In genomic region chrX:9467751-9468150, GRCh38 we compare ENCODE assay signal across 15 cellular contexts. TPM values are rescaled to one million over a fixed set of nuclear protein-coding genes. Genes with fewer than 3 reads are reported as not detected.
DNase-seq lines count a peak whose midpoint lies in the region; ATAC-seq and TF ChIP-seq lines count a peak whose summit lies in the region.
"Had no signal": no experiment of that assay in that cellular context is flagged by ENCODE, and none has a peak within 500 bp of the region (broad histone marks: within the 10 kb centered on the region; RNA-seq: fewer than 3 reads in every experiment).

No MANE protein-coding gene starts in this region.

- peaks cover 33% of the 10 kb centered on the region for H3K36me3 Mint-ChIP-seq in activated T-cell treated with anti-CD3 and anti-CD28 coated beads, Interleukin-2, amount 50 U/mL, for 24 hours (ENCODE audit: low read depth)
- H3K36me3 Mint-ChIP-seq in activated T-helper 2 cell treated with anti-CD3 and anti-CD28 coated beads, Interferon-gamma antibody, Interleukin-2, Interleukin-4, amounts not matched to agents 10 μg/mL and 5 μg/mL and 100 μg/mL, durations not matched to agents 14 hours and 24 hours and 36 hours (ENCODE audit: low read depth) = peaks cover 41% of the 10 kb centered on the region

- peaks cover 12% of the 10 kb centered on the region for H3K4me1 ChIP-seq in hepatocyte (ENCODE audit: insufficient read depth)

- H3K27me3 Mint-ChIP-seq in activated T-cell treated with anti-CD3 and anti-CD28 coated beads, Interleukin-2, amount 50 U/mL, for 24 hours = peaks cover 48% of the 10 kb centered on the region
- no peaks in the 10 kb centered on the region for H3K27me3 Mint-ChIP-seq in activated T-helper 2 cell treated with anti-CD3 and anti-CD28 coated beads, Interferon-gamma antibody, Interleukin-2, Interleukin-4, amounts not matched to agents 10 μg/mL and 5 μg/mL and 100 μg/mL, durations not matched to agents 14 hours and 24 hours and 36 hours (ENCODE audit: low read depth)
- H3K27me3 Mint-ChIP-seq in stimulated activated naive CD8-positive, alpha-beta T cell treated with anti-CD3 and anti-CD28 coated beads, Interleukin-15, amount 100 ng/mL, for 72 hours = no peaks in the 10 kb centered on the region

- no peaks in the 10 kb centered on the region for H3K36me3 ChIP-seq in hepatocyte (replicated peaks; ENCODE audit: insufficient read depth, low read depth)
- H3K36me3 ChIP-seq: cardiac muscle cell, upper lobe of right lung had no signal

- no peak overlapping the region for H3K27ac ChIP-seq in hepatocyte
- H3K27ac ChIP-seq: cardiac muscle cell, upper lobe of right lung had no signal

- 62% methylated on average over 11 of the region's 11 CpGs for WGBS in hepatocyte (ENCODE audit: low lambda C conversion rate, missing lambda C conversion rate)

- no peaks in the 10 kb centered on the region for H3K9me3 ChIP-seq in hepatocyte (ENCODE audit: low read depth)
- H3K9me3 ChIP-seq: upper lobe of right lung had no signal

- no peaks in the 10 kb centered on the region for H3K9me2 ChIP-seq in hepatocyte (replicated peaks; ENCODE audit: insufficient read depth)

- DNase-seq in activated T-cell treated with anti-CD3 and anti-CD28 coated beads, Interleukin-2, amount 50 U/mL, for 24 hours = no peak
- no peak for DNase-seq in activated T-cell treated with anti-CD3 and anti-CD28 coated beads, Interleukin-2, amount 50 U/mL, for 48 hours
- DNase-seq in activated T-helper 2 cell treated with anti-CD3 and anti-CD28 coated beads, Interferon-gamma antibody, Interleukin-2, Interleukin-4, amounts not matched to agents 10 μg/mL and 5 μg/mL and 100 μg/mL, durations not matched to agents 14 hours and 24 hours and 36 hours (ENCODE audit: low spot score) = no peak
- DNase-seq in hepatocyte (ENCODE audit: low spot score) (no peak), ureter (ENCODE audit: low spot score) (no peak), GM19238 (ENCODE audit: insufficient read length, low spot score) (no peak), sciatic nerve (ENCODE audit: low spot score) (no peak)
- DNase-seq in stimulated activated naive CD8-positive, alpha-beta T cell treated with anti-CD3 and anti-CD28 coated beads, Interleukin-15, amount 100 ng/mL, for 72 hours = no peak
- DNase-seq: DMS53, NCI-H146, NCI-H82, SHP77 treated with DMSO at 0.1 percent for 48 hours, upper lobe of right lung had no signal

- no peak overlapping the region for H2AFZ ChIP-seq in hepatocyte

- no peaks in the 10 kb centered on the region for H3K27me3 ChIP-seq in hepatocyte
- H3K27me3 ChIP-seq: cardiac muscle cell, upper lobe of right lung had no signal

- H3K4me2 ChIP-seq in hepatocyte = peak overlapping the region; percentile 84

- H3K9me3 Mint-ChIP-seq in activated T-cell treated with anti-CD3 and anti-CD28 coated beads, Interleukin-2, amount 50 U/mL, for 24 hours = no peaks in the 10 kb centered on the region
- no peaks in the 10 kb centered on the region for H3K9me3 Mint-ChIP-seq in activated T-helper 2 cell treated with anti-CD3 and anti-CD28 coated beads, Interferon-gamma antibody, Interleukin-2, Interleukin-4, amounts not matched to agents 10 μg/mL and 5 μg/mL and 100 μg/mL, durations not matched to agents 14 hours and 24 hours and 36 hours
- no peaks in the 10 kb centered on the region for H3K9me3 Mint-ChIP-seq in stimulated activated naive CD8-positive, alpha-beta T cell treated with anti-CD3 and anti-CD28 coated beads, Interleukin-15, amount 100 ng/mL, for 72 hours

- H3K79me2 ChIP-seq in hepatocyte = peaks cover 66% of the 10 kb centered on the region

- H3K27ac Mint-ChIP-seq in activated T-cell treated with anti-CD3 and anti-CD28 coated beads, Interleukin-2, amount 50 U/mL, for 24 hours = no peak overlapping the region
- H3K27ac Mint-ChIP-seq in activated T-helper 2 cell treated with anti-CD3 and anti-CD28 coated beads, Interferon-gamma antibody, Interleukin-2, Interleukin-4, amounts not matched to agents 10 μg/mL and 5 μg/mL and 100 μg/mL, durations not matched to agents 14 hours and 24 hours and 36 hours = no peak overlapping the region
- H3K27ac Mint-ChIP-seq in stimulated activated naive CD8-positive, alpha-beta T cell treated with anti-CD3 and anti-CD28 coated beads, Interleukin-15, amount 100 ng/mL, for 72 hours = no peak overlapping the region

- TF ChIP-seq CTCF in hepatocyte (IDR thresholded peaks at IDR 0.05; ENCODE audit: poor library complexity) = no peak

- H4K20me1 ChIP-seq in hepatocyte (ENCODE audit: insufficient read depth, poor library complexity, severe bottlenecking) = peaks cover 17% of the 10 kb centered on the region

- peak overlapping the region; percentile 79 for H3K4me3 Mint-ChIP-seq in activated T-cell treated with anti-CD3 and anti-CD28 coated beads, Interleukin-2, amount 50 U/mL, for 24 hours
- peak overlapping the region; percentile 81 for H3K4me3 Mint-ChIP-seq in activated T-helper 2 cell treated with anti-CD3 and anti-CD28 coated beads, Interferon-gamma antibody, Interleukin-2, Interleukin-4, amounts not matched to agents 10 μg/mL and 5 μg/mL and 100 μg/mL, durations not matched to agents 14 hours and 24 hours and 36 hours (ENCODE audit: low read depth)
- H3K4me3 Mint-ChIP-seq in stimulated activated naive CD8-positive, alpha-beta T cell treated with anti-CD3 and anti-CD28 coated beads, Interleukin-15, amount 100 ng/mL, for 72 hours = peak overlapping the region; percentile 2 to 16

- peaks cover 51% of the 10 kb centered on the region for H3K4me1 Mint-ChIP-seq in activated T-cell treated with anti-CD3 and anti-CD28 coated beads, Interleukin-2, amount 50 U/mL, for 24 hours (ENCODE audit: low read depth)
- H3K4me1 Mint-ChIP-seq in activated T-helper 2 cell treated with anti-CD3 and anti-CD28 coated beads, Interferon-gamma antibody, Interleukin-2, Interleukin-4, amounts not matched to agents 10 μg/mL and 5 μg/mL and 100 μg/mL, durations not matched to agents 14 hours and 24 hours and 36 hours (ENCODE audit: low read depth) = peaks cover 21% of the 10 kb centered on the region
- H3K4me1 Mint-ChIP-seq in stimulated activated naive CD8-positive, alpha-beta T cell treated with anti-CD3 and anti-CD28 coated beads, Interleukin-15, amount 100 ng/mL, for 72 hours = peaks cover 31% of the 10 kb centered on the region

- intact Hi-C loops in activated T-helper 2 cell treated with anti-CD3 and anti-CD28 coated beads, Interferon-gamma antibody, Interleukin-2, Interleukin-4, amounts not matched to agents 10 μg/mL and 5 μg/mL and 100 μg/mL, durations not matched to agents 14 hours and 24 hours and 36 hours (cut with micrococcal nuclease) = loop anchor here (10.0 kb wide), 4 partner anchors 67 to 493 kb away; no protein-coding TSS in a partner anchor
- intact Hi-C loops in sciatic nerve (cut with DNase I) = no loop called here

- no peak for ATAC-seq in stimulated activated naive CD8-positive, alpha-beta T cell treated with anti-CD3 and anti-CD28 coated beads, Interleukin-15, amount 100 ng/mL, for 72 hours
- no peak for ATAC-seq in sciatic nerve
- ATAC-seq: GM12878, upper lobe of right lung had no signal

- H3K4me3 ChIP-seq in hepatocyte = no peak overlapping the region
- H3K4me3 ChIP-seq: cardiac muscle cell, GM12878, upper lobe of right lung had no signal

RNA-seq across cellular contexts. Expression of gene TBL1X, which starts 2.9 kb away (rescaled TPM):
- total RNA-seq in activated T-helper 2 cell treated with anti-CD3 and anti-CD28 coated beads, Interferon-gamma antibody, Interleukin-2, Interleukin-4, amounts not matched to agents 10 μg/mL and 5 μg/mL and 100 μg/mL, durations not matched to agents 14 hours and 24 hours and 36 hours = 49.0 and 53.2 TPM in 2 replicates
- 14.9 and 18.6 TPM in 2 replicates for total RNA-seq in hepatocyte
- 12.3 and 16.0 TPM in 2 replicates for polyA plus RNA-seq in hepatocyte
- total RNA-seq in ureter = 82.2 TPM
- 27.2 TPM for total RNA-seq in sciatic nerve

Comparison
In these comparisons a context has a peak if more than half of its experiments do, and no peak if none do; other contexts are left out.
1. H3K4me3 Mint-ChIP-seq: peak in every context shown above with its lines; median percentile 81 in activated T-helper 2 cell treated with anti-CD3 and anti-CD28 coated beads, Interferon-gamma antibody, Interleukin-2, Interleukin-4, amounts not matched to agents 10 μg/mL and 5 μg/mL and 100 μg/mL, durations not matched to agents 14 hours and 24 hours and 36 hours; 79 in activated T-cell treated with anti-CD3 and anti-CD28 coated beads, Interleukin-2, amount 50 U/mL, for 24 hours; 9 in stimulated activated naive CD8-positive, alpha-beta T cell treated with anti-CD3 and anti-CD28 coated beads, Interleukin-15, amount 100 ng/mL, for 72 hours.